In genomic region chr4:7792616-7793015, GRCh38 we compare ENCODE assay signal across 2 cellular contexts.
TF ChIP-seq lines count a peak whose summit lies in the region.

No MANE protein-coding gene starts in this region.

TF ChIP-seq in endothelial cell of umbilical vein, 7 proteins besides CTCF, POLR2A, EP300 and RAD21 (continued from another document):
- TF ChIP-seq MAX (IDR thresholded peaks at IDR 0.05; ENCODE audit: insufficient read depth, insufficient read length) (no peak), MYC (IDR thresholded peaks at IDR 0.05; ENCODE audit: low read depth, low read length) (no peak), POLR2AphosphoS5 (IDR thresholded peaks at IDR 0.05; ENCODE audit: insufficient read depth, low read depth, low read length) (no peak), EZH2 (IDR thresholded peaks at IDR 0.05; ENCODE audit: borderline replicate concordance, low read depth, low read length, severe bottlenecking) (no peak), JUN (IDR thresholded peaks at IDR 0.05; ENCODE audit: borderline replicate concordance, insufficient read depth, insufficient read length, low read depth) (no peak), GATA2 (IDR thresholded peaks at IDR 0.05; ENCODE audit: insufficient read depth, insufficient read length, low read depth, low read length) (no peak)

TF ChIP-seq in GM23338, 12 proteins besides CTCF, POLR2A, EP300 and RAD21 (continued from another document):
- TF ChIP-seq REST (IDR thresholded peaks at IDR 0.05; ENCODE audit: unreplicated experiment), result no peak
- no peak for TF ChIP-seq ETS1 (IDR thresholded peaks at IDR 0.05)
- no peak for TF ChIP-seq ZNF331 (CRISPR knock-in tag; IDR thresholded peaks at IDR 0.05; ENCODE audit: low read depth)
- no peak for TF ChIP-seq POLR2AphosphoS5 (IDR thresholded peaks at IDR 0.05; ENCODE audit: low read depth)
- no peak for TF ChIP-seq EZH2 (IDR thresholded peaks at IDR 0.05; ENCODE audit: low read depth, unreplicated experiment)
- TF ChIP-seq CREB1 (CRISPR knock-in tag; IDR thresholded peaks at IDR 0.05; ENCODE audit: low read depth), result no peak
- TF ChIP-seq EZH2phosphoT487 (IDR thresholded peaks at IDR 0.05; ENCODE audit: unreplicated experiment), result no peak
- TF ChIP-seq STAT1 (IDR thresholded peaks at IDR 0.05; ENCODE audit: unreplicated experiment), result no peak
- no peak for TF ChIP-seq JUNB (IDR thresholded peaks at IDR 0.05; ENCODE audit: unreplicated experiment)
- no peak for TF ChIP-seq ZNF462 (CRISPR knock-in tag; IDR thresholded peaks at IDR 0.05)
